1 cellular context compared by ENCODE assay signal in the genomic region with DNA sequence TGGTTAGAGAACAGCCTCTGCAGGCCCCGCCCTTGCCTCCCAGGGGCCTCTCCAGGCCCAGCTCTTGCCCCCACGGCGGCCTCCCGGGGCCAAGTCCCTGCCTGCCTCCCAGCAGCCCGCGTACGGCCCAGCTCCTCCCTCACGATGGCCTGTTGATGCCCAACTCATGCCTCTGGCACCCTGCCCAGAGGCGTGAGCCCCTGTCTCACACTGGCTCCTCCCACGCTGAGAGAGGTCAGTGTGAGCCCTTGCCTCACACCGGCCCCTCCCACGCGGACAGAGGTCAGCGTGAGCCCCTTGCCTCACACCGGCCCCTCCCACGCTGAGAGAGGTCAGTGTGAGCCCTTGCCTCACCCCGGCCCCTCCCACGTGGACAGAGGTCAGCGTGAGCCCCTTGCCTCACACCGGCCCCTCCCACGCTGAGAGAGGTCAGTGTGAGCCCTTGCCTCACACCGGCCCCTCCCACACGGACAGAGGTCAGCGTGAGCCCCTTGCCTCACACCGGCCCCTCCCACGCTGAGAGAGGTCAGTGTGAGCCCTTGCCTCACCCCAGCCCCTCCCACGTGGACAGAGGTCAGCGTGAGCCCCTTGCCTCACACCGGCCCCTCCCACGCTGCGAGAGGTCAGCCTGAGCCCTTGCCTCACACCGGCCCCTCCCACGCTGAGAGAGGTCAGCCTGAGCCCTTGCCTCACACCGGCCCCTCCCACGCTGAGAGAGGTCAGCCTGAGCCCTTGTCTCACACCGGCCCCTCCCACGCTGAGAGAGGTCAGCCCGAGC.
TF ChIP-seq lines count a peak whose summit lies in the region.
"Not testable (repeated sequence)": the region's sequence is repeated elsewhere in the genome, so short reads cannot be mapped to it uniquely, and the experiment has no call there.

No MANE protein-coding gene starts in this region.

TF ChIP-seq in K562, 482 proteins besides CTCF, POLR2A, EP300 and RAD21 (continued from another document):
- TF ChIP-seq MNT (conservative IDR thresholded peaks at IDR 0.05): peak in 1 of 2 experiments; percentile 48; a peak in 1 of 4 replicates
- TF ChIP-seq MYC (IDR thresholded peaks at IDR 0.05; ENCODE audit: low read depth, low read length): 0 out of 2 replicates have a peak, but pooled peaks have one; percentile 16
- TF ChIP-seq MYC (CRISPR knock-in tag; IDR thresholded peaks at IDR 0.05; ENCODE audit: borderline replicate concordance, low read depth): not testable (repeated sequence)
- TF ChIP-seq FOSL1 (tag; conservative IDR thresholded peaks at IDR 0.05): peak; percentile 31
